Comparison of ENCODE assay signal across 25 cellular contexts in the genomic region with DNA sequence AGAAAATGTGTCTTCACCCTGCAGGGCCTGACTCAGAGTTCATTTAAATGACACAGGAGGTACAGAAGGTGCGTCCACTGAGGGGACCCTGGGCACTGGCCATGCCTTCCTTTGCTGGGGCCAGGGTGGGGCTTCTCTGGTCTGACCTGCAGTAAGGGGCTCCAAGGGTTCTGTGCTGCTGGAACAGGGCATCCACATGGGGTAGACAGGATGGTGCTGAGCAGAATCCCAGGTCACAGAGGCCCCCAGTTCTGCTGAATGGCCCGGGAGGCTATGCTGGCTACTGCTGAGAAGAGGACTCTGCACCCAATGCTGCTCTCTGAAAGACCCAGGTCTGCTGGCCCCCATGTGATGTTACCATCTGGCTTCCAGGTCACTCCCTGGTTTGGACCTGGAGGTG.
"Had no signal": no experiment of that assay in that cellular context is flagged by ENCODE, and none has a peak within 500 bp of the region (broad histone marks: within the 10 kb centered on the region; RNA-seq: fewer than 3 reads in every experiment).

No MANE protein-coding gene starts in this region.

- H3K27ac ChIP-seq: left lung, lower lobe of right lung, neural progenitor cell, ovary, prostate gland, spleen, tibial nerve, upper lobe of left lung, vagina had no signal

- H2AFZ ChIP-seq: neural progenitor cell had no signal

- H3K4me1 ChIP-seq: left lung, lower lobe of right lung, neural progenitor cell, spleen, tibial nerve, upper lobe of left lung, vagina had no signal

- H3K9me3 ChIP-seq: lower lobe of right lung, ovary, prostate gland, vagina had no signal

- H3K4me3 ChIP-seq: left lung, lower lobe of right lung, neural progenitor cell, ovary, prostate gland, spleen, tibial nerve, upper lobe of left lung, vagina had no signal

- H3K4me2 ChIP-seq: neural progenitor cell had no signal

- H3K36me3 ChIP-seq: left lung, lower lobe of right lung, neural progenitor cell, ovary, prostate gland, spleen, tibial nerve, upper lobe of left lung, vagina had no signal

- H3K27ac Mint-ChIP-seq: mesothelial cell of epicardium; neural progenitor cell; stimulated activated memory B cell treated with anti-CD40 and anti-IgM and Interleukin-4, amounts not matched to agents 10 μg/mL and 1 μg/mL and 100 μg/mL, for 72 hours had no signal

- DNase-seq: hippocampal formation; kidney; left colon; left lung; lower lobe of right lung; mammary epithelial cell; mesenchymal stem cell; naive B cell; ovary; right cardiac atrium; small intestine; spleen; stimulated activated CD4-positive, alpha-beta T cell treated with anti-CD3 and anti-CD28 coated beads, Interleukin-4, amount 100 ng/mL, for 24 hours; stimulated activated naive CD4-positive, alpha-beta T cell treated with Interleukin-2 at 50 U/mL for 16 hours; stimulated activated naive CD8-positive, alpha-beta T cell treated with anti-CD3 and anti-CD28 coated beads, Interleukin-15, amount 100 ng/mL, for 72 hours; substantia nigra; upper lobe of left lung had no signal

- H3K4me1 Mint-ChIP-seq: naive B cell; nephron; neural progenitor cell; stimulated activated memory B cell treated with anti-CD40 and anti-IgM and Interleukin-4, amounts not matched to agents 10 μg/mL and 1 μg/mL and 100 μg/mL, for 72 hours; stimulated activated naive CD8-positive, alpha-beta T cell treated with anti-CD3 and anti-CD28 coated beads, Interleukin-15, amount 100 ng/mL, for 72 hours had no signal

- H3K4me3 Mint-ChIP-seq: mesothelial cell of epicardium; naive B cell; nephron; neural progenitor cell; stimulated activated memory B cell treated with anti-CD40 and anti-IgM and Interleukin-4, amounts not matched to agents 10 μg/mL and 1 μg/mL and 100 μg/mL, for 72 hours; stimulated activated naive CD8-positive, alpha-beta T cell treated with anti-CD3 and anti-CD28 coated beads, Interleukin-15, amount 100 ng/mL, for 72 hours had no signal

- ATAC-seq: left colon; left lung; lower lobe of right lung; right cardiac atrium; sciatic nerve; stimulated activated memory B cell treated with anti-CD40 and anti-IgM and Interleukin-4, amounts not matched to agents 10 μg/mL and 1 μg/mL and 100 μg/mL, for 72 hours; stimulated activated naive CD8-positive, alpha-beta T cell treated with anti-CD3 and anti-CD28 coated beads, Interleukin-15, amount 100 ng/mL, for 72 hours had no signal

- H3K36me3 Mint-ChIP-seq: mesothelial cell of epicardium; neural progenitor cell; stimulated activated memory B cell treated with anti-CD40 and anti-IgM and Interleukin-4, amounts not matched to agents 10 μg/mL and 1 μg/mL and 100 μg/mL, for 72 hours had no signal

- H3K27me3 ChIP-seq: left lung, neural progenitor cell, ovary, spleen, tibial nerve, upper lobe of left lung, vagina had no signal

- H3K9me3 Mint-ChIP-seq: mesothelial cell of epicardium, neural progenitor cell had no signal
